Comparison of ENCODE assay signal across 1 cellular context in the genomic region with DNA sequence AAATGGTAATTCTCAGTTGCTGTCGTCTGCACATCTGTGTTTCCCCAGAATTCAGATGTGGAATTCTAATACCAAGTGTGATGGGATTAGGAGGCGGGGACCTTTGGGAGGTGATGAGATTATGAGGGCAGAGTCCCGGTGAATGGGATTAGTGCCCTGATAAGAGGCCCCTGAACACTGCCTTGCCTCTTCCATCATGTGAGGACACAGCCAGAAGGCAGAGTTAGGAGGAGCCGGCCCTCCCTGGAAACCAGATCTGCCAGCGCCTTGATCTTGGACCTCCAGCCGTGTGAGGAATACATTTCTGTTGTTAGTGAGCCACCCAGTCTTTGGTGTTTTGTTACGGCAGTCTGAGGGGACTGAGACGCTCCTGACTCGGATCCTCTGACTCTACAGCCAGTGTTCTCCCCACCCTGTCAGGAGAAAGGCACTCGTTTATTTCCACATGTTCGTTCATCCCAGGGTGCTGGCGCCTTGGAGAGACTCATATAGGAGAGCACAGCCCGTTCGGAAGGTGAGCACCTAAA.
TF ChIP-seq lines count a peak whose summit lies in the region.

No MANE protein-coding gene starts in this region.

TF ChIP-seq in WTC11, 78 proteins besides CTCF, POLR2A, EP300 and RAD21 (continued from another document):
- TF ChIP-seq, protein P1, sequence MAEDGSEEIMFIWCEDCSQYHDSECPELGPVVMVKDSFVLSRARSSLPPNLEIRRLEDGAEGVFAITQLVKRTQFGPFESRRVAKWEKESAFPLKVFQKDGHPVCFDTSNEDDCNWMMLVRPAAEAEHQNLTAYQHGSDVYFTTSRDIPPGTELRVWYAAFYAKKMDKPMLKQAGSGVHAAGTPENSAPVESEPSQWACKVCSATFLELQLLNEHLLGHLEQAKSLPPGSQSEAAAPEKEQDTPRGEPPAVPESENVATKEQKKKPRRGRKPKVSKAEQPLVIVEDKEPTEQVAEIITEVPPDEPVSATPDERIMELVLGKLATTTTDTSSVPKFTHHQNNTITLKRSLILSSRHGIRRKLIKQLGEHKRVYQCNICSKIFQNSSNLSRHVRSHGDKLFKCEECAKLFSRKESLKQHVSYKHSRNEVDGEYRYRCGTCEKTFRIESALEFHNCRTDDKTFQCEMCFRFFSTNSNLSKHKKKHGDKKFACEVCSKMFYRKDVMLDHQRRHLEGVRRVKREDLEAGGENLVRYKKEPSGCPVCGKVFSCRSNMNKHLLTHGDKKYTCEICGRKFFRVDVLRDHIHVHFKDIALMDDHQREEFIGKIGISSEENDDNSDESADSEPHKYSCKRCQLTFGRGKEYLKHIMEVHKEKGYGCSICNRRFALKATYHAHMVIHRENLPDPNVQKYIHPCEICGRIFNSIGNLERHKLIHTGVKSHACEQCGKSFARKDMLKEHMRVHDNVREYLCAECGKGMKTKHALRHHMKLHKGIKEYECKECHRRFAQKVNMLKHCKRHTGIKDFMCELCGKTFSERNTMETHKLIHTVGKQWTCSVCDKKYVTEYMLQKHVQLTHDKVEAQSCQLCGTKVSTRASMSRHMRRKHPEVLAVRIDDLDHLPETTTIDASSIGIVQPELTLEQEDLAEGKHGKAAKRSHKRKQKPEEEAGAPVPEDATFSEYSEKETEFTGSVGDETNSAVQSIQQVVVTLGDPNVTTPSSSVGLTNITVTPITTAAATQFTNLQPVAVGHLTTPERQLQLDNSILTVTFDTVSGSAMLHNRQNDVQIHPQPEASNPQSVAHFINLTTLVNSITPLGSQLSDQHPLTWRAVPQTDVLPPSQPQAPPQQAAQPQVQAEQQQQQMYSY (CRISPR knock-in tag; IDR thresholded peaks at IDR 0.05), result no peak
- TF ChIP-seq, protein P2, sequence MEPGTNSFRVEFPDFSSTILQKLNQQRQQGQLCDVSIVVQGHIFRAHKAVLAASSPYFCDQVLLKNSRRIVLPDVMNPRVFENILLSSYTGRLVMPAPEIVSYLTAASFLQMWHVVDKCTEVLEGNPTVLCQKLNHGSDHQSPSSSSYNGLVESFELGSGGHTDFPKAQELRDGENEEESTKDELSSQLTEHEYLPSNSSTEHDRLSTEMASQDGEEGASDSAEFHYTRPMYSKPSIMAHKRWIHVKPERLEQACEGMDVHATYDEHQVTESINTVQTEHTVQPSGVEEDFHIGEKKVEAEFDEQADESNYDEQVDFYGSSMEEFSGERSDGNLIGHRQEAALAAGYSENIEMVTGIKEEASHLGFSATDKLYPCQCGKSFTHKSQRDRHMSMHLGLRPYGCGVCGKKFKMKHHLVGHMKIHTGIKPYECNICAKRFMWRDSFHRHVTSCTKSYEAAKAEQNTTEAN (CRISPR knock-in tag; IDR thresholded peaks at IDR 0.05), result no peak
- TF ChIP-seq, protein P3, sequence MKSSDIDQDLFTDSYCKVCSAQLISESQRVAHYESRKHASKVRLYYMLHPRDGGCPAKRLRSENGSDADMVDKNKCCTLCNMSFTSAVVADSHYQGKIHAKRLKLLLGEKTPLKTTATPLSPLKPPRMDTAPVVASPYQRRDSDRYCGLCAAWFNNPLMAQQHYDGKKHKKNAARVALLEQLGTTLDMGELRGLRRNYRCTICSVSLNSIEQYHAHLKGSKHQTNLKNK (CRISPR knock-in tag; IDR thresholded peaks at IDR 0.05), result no peak
- TF ChIP-seq TCF7 (CRISPR knock-in tag; IDR thresholded peaks at IDR 0.05; ENCODE audit: low read depth), result no peak
- TF ChIP-seq NFYB (CRISPR knock-in tag; conservative IDR thresholded peaks at IDR 0.05; ENCODE audit: low read depth), result no peak
- TF ChIP-seq EMX1 (CRISPR knock-in tag; IDR thresholded peaks at IDR 0.05), result no peak
- no peak for TF ChIP-seq MYBL2 (CRISPR knock-in tag; IDR thresholded peaks at IDR 0.05)
- no peak for TF ChIP-seq ZNF423 (CRISPR knock-in tag; IDR thresholded peaks at IDR 0.05)
- no peak for TF ChIP-seq FOXK1 (CRISPR knock-in tag; IDR thresholded peaks at IDR 0.05)
